9 cellular contexts compared by ENCODE assay signal in genomic region chrX:40420899-40421729, GRCh38.
DNase-seq lines count a peak whose midpoint lies in the region; TF ChIP-seq lines count a peak whose summit lies in the region.
"Had no signal": no experiment of that assay in that cellular context is flagged by ENCODE, and none has a peak within 500 bp of the region (broad histone marks: within the 10 kb centered on the region; RNA-seq: fewer than 3 reads in every experiment).

No MANE protein-coding gene starts in this region.

- intact Hi-C loops in breast epithelium (cut with DNase I; ENCODE audit: low total_unique reads) (loop anchor here (5.0 kb wide), 1 partner anchor 226 kb away; the partner anchor contains the start of gene CXorf38), MCF 10A (cut with micrococcal nuclease) (no loop called here), thyroid gland (cut with DNase I) (no loop called here), uterus (cut with DNase I; ENCODE audit: low total_unique reads) (no loop called here)

- H3K9me3 ChIP-seq in breast epithelium (peaks cover 0 to 21% of the 10 kb centered on the region in 2 donors), MG63 (peaks cover 6% of the 10 kb centered on the region; the same call in 1 of the 2 replicates), thyroid gland (no peaks in the 10 kb centered on the region), uterus (no peaks in the 10 kb centered on the region)

- H3K4me3 ChIP-seq in breast epithelium = no peak overlapping the region
- no peak overlapping the region for H3K4me3 ChIP-seq in MG63
- H3K4me3 ChIP-seq in thyroid gland (replicated peaks in 1 of 3) = no peak overlapping the region
- no peak overlapping the region for H3K4me3 ChIP-seq in uterus

- H3K36me3 ChIP-seq in breast epithelium = no peaks in the 10 kb centered on the region
- H3K36me3 ChIP-seq in MG63 = no peaks in the 10 kb centered on the region
- no peaks in the 10 kb centered on the region for H3K36me3 ChIP-seq in thyroid gland
- no peaks in the 10 kb centered on the region for H3K36me3 ChIP-seq in uterus

- peaks cover 70% of the 10 kb centered on the region for H3K27me3 Mint-ChIP-seq in MCF 10A (ENCODE audit: insufficient read depth, unreplicated experiment)

- peak in 1 of 3 donors; percentile 11 for TF ChIP-seq CTCF in breast epithelium (IDR thresholded peaks at IDR 0.05)
- TF ChIP-seq CTCF in MCF 10A (IDR thresholded peaks at IDR 0.05; ENCODE audit: unreplicated experiment) = no peak
- no peak for TF ChIP-seq CTCF in thyroid gland (IDR thresholded peaks at IDR 0.05)
- TF ChIP-seq CTCF in uterus (IDR thresholded peaks at IDR 0.05) = no peak

- H3K9me3 Mint-ChIP-seq in MCF 10A (ENCODE audit: unreplicated experiment) = peaks cover 9% of the 10 kb centered on the region

- H3K36me3 Mint-ChIP-seq in MCF 10A (ENCODE audit: insufficient read depth, unreplicated experiment) = peaks cover 6% of the 10 kb centered on the region

- no TSS peak for BruUV-seq in MCF 10A (replicated peaks; lab: Mats Ljungman, UMichigan)

- no peak overlapping the region for H3K27ac Mint-ChIP-seq in MCF 10A (ENCODE audit: low read depth, unreplicated experiment)

- DNase-seq in breast epithelium (ENCODE audit: low spot score in 2 of 2) (peak in 1 of 2 donors; percentile 61), MCF 10A (ENCODE audit: unreplicated experiment) (no peak), MG63 (peak; percentile 75), foreskin melanocyte (peak; percentile 67), thyroid gland (peak; percentile 27 to 35), NCI-H774 (lab: John Stamatoyannopoulos, UW) (no peak), DMS153 (lab: John Stamatoyannopoulos, UW) (no peak), uterus (no peak)
- DNase-seq: stimulated activated naive CD4-positive, alpha-beta T cell had no signal

- H3K4me1 Mint-ChIP-seq in MCF 10A (ENCODE audit: insufficient read depth, unreplicated experiment) = no peaks in the 10 kb centered on the region

- H3K4me1 ChIP-seq in breast epithelium (no peaks in the 10 kb centered on the region), thyroid gland (no peaks in the 10 kb centered on the region), uterus (no peaks in the 10 kb centered on the region)

- peak overlapping the region; percentile 66 to 76 for H3K27ac ChIP-seq in breast epithelium
- H3K27ac ChIP-seq in thyroid gland = peak overlapping the region in 1 of 3 donors; percentile 16
- H3K27ac ChIP-seq in uterus = no peak overlapping the region

- H3K4me3 Mint-ChIP-seq in MCF 10A (ENCODE audit: unreplicated experiment) = no peak overlapping the region

- CTCF ChIA-PET in MCF 10A (lab: Yijun Ruan, JAX) = no interaction called here

- POLR2A ChIA-PET in MCF 10A (lab: Yijun Ruan, JAX) = interaction anchor here (1.0 kb wide), 1 partner anchor 20 kb away, joined by 3 read pairs; no protein-coding TSS in a partner anchor

- TF ChIP-seq POLR2A in breast epithelium (IDR thresholded peaks at IDR 0.05) (no peak), thyroid gland (IDR thresholded peaks at IDR 0.05) (no peak), uterus (IDR thresholded peaks at IDR 0.05) (no peak)

- H3K27me3 ChIP-seq in breast epithelium = peaks cover 0 to 35% of the 10 kb centered on the region in 2 donors
- no peaks in the 10 kb centered on the region for H3K27me3 ChIP-seq in MG63
- H3K27me3 ChIP-seq in thyroid gland = no peaks in the 10 kb centered on the region
- no peaks in the 10 kb centered on the region for H3K27me3 ChIP-seq in uterus

- 67 to 77% methylated on average over 5 to 9 of the region's 9 CpGs for WGBS in thyroid gland, 2 donors

Comparison
In these comparisons a context has a peak if more than half of its experiments do, and no peak if none do; other contexts are left out.
1. DNase-seq: peak in MG63 (single experiment), foreskin melanocyte (single experiment) and thyroid gland (2 of 2); none in MCF 10A (single experiment), NCI-H774 (single experiment), DMS153 (single experiment) and uterus (0 of 2).
2. H3K27ac ChIP-seq: peak in breast epithelium (2 of 2); none in uterus (0 of 2).